Comparison of ENCODE assay signal across 14 cellular contexts in genomic region chr10:34727595-34728033, GRCh38.
DNase-seq lines count a peak whose midpoint lies in the region; ATAC-seq and TF ChIP-seq lines count a peak whose summit lies in the region.
"Had no signal": no experiment of that assay in that cellular context is flagged by ENCODE, and none has a peak within 500 bp of the region (broad histone marks: within the 10 kb centered on the region; RNA-seq: fewer than 3 reads in every experiment).

No MANE protein-coding gene starts in this region.

- H3K27me3 ChIP-seq in lower lobe of right lung (ENCODE audit: low read depth) (no peaks in the 10 kb centered on the region), upper lobe of left lung (no peaks in the 10 kb centered on the region)
- H3K27me3 ChIP-seq: transverse colon had no signal

- DNase-seq in NCI-H2227 (lab: John Stamatoyannopoulos, UW; ENCODE audit: unreplicated experiment) (peak; percentile 6), NCI-H2227 treated with DMSO at 0.1 percent for 48 hours (lab: John Stamatoyannopoulos, UW) (no peak), fibroblast of the aortic adventitia (ENCODE audit: low read depth) (peak; percentile 52), lower lobe of right lung (peak; percentile 62), upper lobe of left lung (peak in 1 of 2 donors; percentile 66), posterior cingulate gyrus (no peak), NCI-H2171 (lab: John Stamatoyannopoulos, UW) (no peak)
- DNase-seq: activated naive CD4-positive, alpha-beta T cell treated with Interleukin-2 at 50 U/mL for 16 hours; CD4-positive, alpha-beta T cell; dorsolateral prefrontal cortex; NCI-H2081; transverse colon had no signal

- WGBS in upper lobe of left lung, 2 donors = 64 to 76% methylated on average over 9 of the region's 9 CpGs

- H3K9me3 ChIP-seq in lower lobe of right lung (no peaks in the 10 kb centered on the region), upper lobe of left lung (no peaks in the 10 kb centered on the region)
- H3K9me3 ChIP-seq: transverse colon had no signal

- peak; percentile 82 to 83 for ATAC-seq in lower lobe of right lung
- peak; percentile 25 to 71 for ATAC-seq in upper lobe of left lung (ENCODE audit: low FRiP score in 2 of 2)
- no peak for ATAC-seq in HG03175 (IDR thresholded peaks at IDR 0.05; ENCODE audit: unreplicated experiment)
- ATAC-seq: activated CD4-positive, CD25-positive, alpha-beta regulatory T cell treated with anti-CD3 and anti-CD28 coated beads, Interleukin-2, amount 50 U/mL, for 24 hours had no signal

- no peak for TF ChIP-seq EP300 in upper lobe of left lung (IDR thresholded peaks at IDR 0.05)

- H3K4me3 ChIP-seq in fibroblast of the aortic adventitia (ENCODE audit: low read depth, low read length) (no peak overlapping the region), lower lobe of right lung (no peak overlapping the region), upper lobe of left lung (no peak overlapping the region)
- H3K4me3 ChIP-seq: dorsolateral prefrontal cortex, transverse colon had no signal

- H3K4me1 ChIP-seq in lower lobe of right lung (peaks cover 52% of the 10 kb centered on the region), upper lobe of left lung (peaks cover 24 to 33% (median 30%) of the 10 kb centered on the region in 4 donors)

- H3K27ac ChIP-seq in lower lobe of right lung (peak overlapping the region; percentile 47), upper lobe of left lung (peak overlapping the region; percentile 30 to 57 (median 46))
- H3K27ac ChIP-seq: dorsolateral prefrontal cortex, transverse colon had no signal

- TF ChIP-seq POLR2A in upper lobe of left lung (IDR thresholded peaks at IDR 0.05) = no peak

- TF ChIP-seq CTCF in fibroblast of the aortic adventitia (IDR thresholded peaks at IDR 0.05; ENCODE audit: insufficient read depth, low read length) (no peak), lower lobe of right lung (IDR thresholded peaks at IDR 0.05) (no peak), upper lobe of left lung (IDR thresholded peaks at IDR 0.05) (no peak)

- intact Hi-C loops in lower lobe of right lung (cut with DNase I) (no loop called here), posterior cingulate gyrus (cut with DNase I) (no loop called here)

- H3K36me3 ChIP-seq in lower lobe of right lung = no peaks in the 10 kb centered on the region
- H3K36me3 ChIP-seq in upper lobe of left lung = no peaks in the 10 kb centered on the region
- H3K36me3 ChIP-seq: transverse colon had no signal

Comparison
In these comparisons a context has a peak if more than half of its experiments do, and no peak if none do; other contexts are left out.
1. DNase-seq: peak in NCI-H2227 (single experiment), fibroblast of the aortic adventitia (single experiment) and lower lobe of right lung (single experiment); none in NCI-H2227 treated with DMSO at 0.1 percent for 48 hours (single experiment), posterior cingulate gyrus (0 of 10) and NCI-H2171 (single experiment).